In the genomic region with DNA sequence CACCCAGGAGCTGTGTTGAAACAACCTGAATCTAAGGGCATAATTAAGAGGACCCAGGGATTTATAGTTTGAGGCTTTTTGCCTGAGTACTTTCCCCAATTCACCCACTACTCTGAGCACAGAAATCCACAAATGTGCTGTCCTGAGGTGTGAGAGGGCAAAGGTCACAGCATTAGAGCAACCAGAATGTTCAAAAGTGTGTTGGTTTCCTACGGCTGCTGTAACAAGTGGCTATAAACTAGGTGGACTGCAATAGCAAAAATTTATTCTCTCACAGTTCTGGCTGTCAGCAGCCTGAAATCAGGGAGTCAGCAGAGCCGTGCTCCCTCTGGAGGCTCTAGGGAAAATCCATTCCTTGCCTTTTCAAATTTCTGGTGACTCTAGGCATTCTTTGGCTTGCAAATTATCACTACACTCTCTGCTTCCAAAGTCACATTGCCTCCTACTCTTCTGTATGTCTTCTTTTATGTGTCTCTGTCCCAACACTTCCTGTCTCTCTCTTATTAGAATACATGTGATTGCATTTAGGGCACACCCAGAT, we compare ENCODE assay signal across 13 cellular contexts.
DNase-seq lines count a peak whose midpoint lies in the region; ATAC-seq, FAIRE-seq and TF ChIP-seq lines count a peak whose summit lies in the region.
"Had no signal": no experiment of that assay in that cellular context is flagged by ENCODE, and none has a peak within 500 bp of the region (broad histone marks: within the 10 kb centered on the region; RNA-seq: fewer than 3 reads in every experiment).

No MANE protein-coding gene starts in this region.

- ATAC-seq in GM21390 (IDR thresholded peaks at IDR 0.05; ENCODE audit: unreplicated experiment): no peak
- ATAC-seq: sciatic nerve had no signal

- CTCF ChIA-PET in AG04450 (lab: Charles Lee): interaction anchor here (4.8 kb wide), 1 partner anchor 91 kb away, joined by 26 read pairs; a partner anchor contains a TSS

- H3K27ac ChIP-seq in AG04450 (ENCODE audit: low read depth, low read length): no peak overlapping the region
- H3K27ac ChIP-seq in sigmoid colon: no peak overlapping the region
- H3K27ac ChIP-seq: KMS-11, tibial artery had no signal

- intact Hi-C loops in sigmoid colon (cut with DNase I): no loop called here

- no peaks in the 10 kb centered on the region for H3K36me3 ChIP-seq in sigmoid colon
- H3K36me3 ChIP-seq: tibial artery had no signal

- no peak for TF ChIP-seq POLR2A in sigmoid colon (IDR thresholded peaks at IDR 0.05)

- peak; percentile 74 for TF ChIP-seq CTCF in AG04450 (IDR thresholded peaks at IDR 0.05; ENCODE audit: low read depth, low read length)
- peak; percentile 37 for TF ChIP-seq CTCF in HFF-Myc (IDR thresholded peaks at IDR 0.05; ENCODE audit: low read depth, low read length, missing control alignments)
- TF ChIP-seq CTCF in astrocyte of the cerebellum (IDR thresholded peaks at IDR 0.05; ENCODE audit: low read depth, low read length, missing control alignments): peak; percentile 63
- TF ChIP-seq CTCF in GM10266 (IDR thresholded peaks at IDR 0.05; ENCODE audit: control insufficient read depth, insufficient read depth, low read depth, missing control alignments): no peak
- no peak for TF ChIP-seq CTCF in sigmoid colon (IDR thresholded peaks at IDR 0.05)

- in situ Hi-C loops in astrocyte of the cerebellum (cut with HindIII; ENCODE audit: low sequenced_read_pairs): loop anchor here (10.0 kb wide), 1 partner anchor 64 kb away; no protein-coding TSS in a partner anchor

- H3K4me3 ChIP-seq in AG04450 (ENCODE audit: low read depth, low read length) (no peak overlapping the region), HFF-Myc (replicated peaks; ENCODE audit: low read depth, low read length) (no peak overlapping the region), astrocyte of the cerebellum (ENCODE audit: low read depth, low read length) (no peak overlapping the region), sigmoid colon (no peak overlapping the region)
- H3K4me3 ChIP-seq: tibial artery had no signal

- WGBS in sigmoid colon, 2 donors: 21 to 66% methylated on average over 2 of the region's 2 CpGs

- H3K27me3 ChIP-seq in AG04450 (ENCODE audit: control insufficient read depth, insufficient read depth, low read length) (no peaks in the 10 kb centered on the region), sigmoid colon (no peaks in the 10 kb centered on the region)
- H3K27me3 ChIP-seq: tibial artery had no signal

- POLR2A ChIA-PET in AG04450 (lab: Yijun Ruan, JAX): no interaction called here

- no peak for TF ChIP-seq EP300 in sigmoid colon (IDR thresholded peaks at IDR 0.05)

- no peaks in the 10 kb centered on the region for H3K4me1 ChIP-seq in sigmoid colon
- H3K4me1 ChIP-seq: tibial artery had no signal

- H3K9me3 ChIP-seq in AG04450 (ENCODE audit: control insufficient read depth, insufficient read depth, low read length) (no peaks in the 10 kb centered on the region), sigmoid colon (no peaks in the 10 kb centered on the region)
- H3K9me3 ChIP-seq: tibial artery had no signal

- DNase-seq in AG04450 (ENCODE audit: low read depth, low spot score) (no peak), HFF-Myc (ENCODE audit: extremely low read depth, low read depth) (no peak), astrocyte of the cerebellum (ENCODE audit: low read depth) (no peak), iPS-NIHi7 (ENCODE audit: extremely low spot score) (peak; percentile 22), GM19239 (ENCODE audit: insufficient read length, low spot score) (no peak), GM10266 (ENCODE audit: extremely low spot score) (no peak), sigmoid colon (no peak)
- DNase-seq: NCI-H2171 treated with DMSO at 0.1 percent for 48 hours, tibial artery had no signal

- FAIRE-seq in GM19239 (lab: Jason Lieb, UNC): no peak
- FAIRE-seq: colon had no signal

Comparison
In these comparisons a context has a peak if more than half of its experiments do, and no peak if none do; other contexts are left out.
1. CTCF ChIP-seq: peak in AG04450 (single experiment), HFF-Myc (single experiment) and astrocyte of the cerebellum (single experiment); none in GM10266 (single experiment) and sigmoid colon (0 of 4).